In the genomic region with DNA sequence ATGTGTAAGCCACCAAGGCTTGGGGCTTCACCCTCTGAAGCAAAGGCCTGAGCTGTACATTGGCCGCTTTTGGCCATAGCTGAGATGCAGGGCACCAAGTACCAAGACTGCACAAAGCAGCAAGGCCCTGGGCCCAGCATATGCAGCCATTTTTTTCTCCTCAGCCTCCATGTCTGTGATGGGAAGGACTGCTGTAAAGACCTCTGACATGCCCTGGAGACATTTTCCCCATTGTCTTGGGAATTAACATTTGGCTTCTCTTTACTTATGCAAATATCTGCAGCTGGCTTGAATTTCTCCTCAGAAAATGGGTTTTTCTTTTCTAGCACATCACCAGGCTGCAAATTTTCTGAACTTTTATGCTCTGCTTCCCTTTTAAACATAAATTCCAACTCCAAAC, we compare ENCODE assay signal across 4 cellular contexts. TPM values are rescaled to one million over a fixed set of nuclear protein-coding genes. Genes with fewer than 3 reads are reported as not detected.
"Had no signal": no experiment of that assay in that cellular context is flagged by ENCODE, and none has a peak within 500 bp of the region (broad histone marks: within the 10 kb centered on the region; RNA-seq: fewer than 3 reads in every experiment).

No MANE protein-coding gene starts in this region.

RNA-seq across cellular contexts. Expression of a gene that starts 28.1 kb away (rescaled TPM):
- total RNA-seq: GM23248, H1, HepG2, HT-29 had no signal
